Comparison of ENCODE assay signal across 8 cellular contexts in the genomic region with DNA sequence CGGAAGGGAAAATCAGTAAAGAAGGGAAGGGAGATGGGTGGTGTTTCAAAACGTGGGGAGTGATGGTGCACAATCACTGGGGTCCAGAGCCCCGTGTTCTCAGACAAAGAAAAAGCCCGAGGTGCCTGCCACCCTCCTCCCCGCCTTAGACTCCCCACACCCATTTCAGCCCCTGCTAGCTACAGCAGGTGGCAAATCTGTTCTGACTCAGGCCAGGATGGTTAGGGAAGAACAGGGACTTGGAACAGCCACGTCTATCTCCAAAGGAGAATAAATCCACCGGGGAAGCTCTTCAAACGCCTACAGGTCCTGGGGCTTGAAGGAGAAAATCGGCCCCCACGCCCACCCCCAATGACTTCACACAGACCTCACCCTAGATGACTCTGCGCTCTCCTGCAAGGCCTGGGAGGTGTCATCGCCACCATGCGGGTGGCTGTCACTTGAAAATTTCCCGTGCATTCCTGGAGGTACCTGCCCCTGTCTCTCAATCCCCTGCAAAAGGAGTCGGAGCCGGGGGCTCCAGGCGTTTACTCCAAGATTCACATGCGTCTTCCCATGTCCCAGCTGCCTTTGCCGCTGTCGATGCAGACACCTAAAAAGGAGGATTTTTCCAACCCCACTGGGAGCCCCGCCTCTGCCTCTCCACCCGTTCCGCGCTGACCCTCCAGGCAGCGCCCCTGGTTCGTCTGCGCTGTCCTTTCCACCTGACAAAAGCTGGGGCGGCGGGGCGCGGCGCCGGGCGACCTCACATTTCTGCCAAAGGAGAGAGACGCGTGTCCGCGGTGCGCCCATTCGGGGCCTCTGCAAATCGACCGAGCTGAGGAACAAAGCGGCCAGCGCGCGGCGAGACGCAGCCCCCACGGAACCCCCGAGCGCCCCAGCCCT. TPM values are rescaled to one million over a fixed set of nuclear protein-coding genes. Genes with fewer than 3 reads are reported as not detected.
DNase-seq lines count a peak whose midpoint lies in the region; ATAC-seq and TF ChIP-seq lines count a peak whose summit lies in the region.

No MANE protein-coding gene starts in this region.

- POLR2A ChIA-PET in GM10248 (lab: Yijun Ruan, JAX) = no interaction called here

- H3K9ac ChIP-seq in rectal smooth muscle tissue (ENCODE audit: low read length) = no peak overlapping the region

- 3 to 9% (median 4%) methylated on average over 28 to 51 of the region's 51 CpGs for WGBS in heart left ventricle, 4 donors

- intact Hi-C loops in heart left ventricle (cut with DNase I) = loop anchor here in 1 of 10 donors (2.0 kb wide), 1 partner anchor 38 kb away; no protein-coding TSS in a partner anchor

- peaks cover 0 to 38% (median 10%) of the 10 kb centered on the region in 12 donors for H3K4me1 ChIP-seq in heart left ventricle
- peaks cover 3% of the 10 kb centered on the region for H3K4me1 ChIP-seq in rectal smooth muscle tissue (ENCODE audit: control insufficient read depth, insufficient read depth, low read length)

- no peak for TF ChIP-seq POLR2A in heart left ventricle (IDR thresholded peaks at IDR 0.05)

- H3K4me3 ChIP-seq in WERI-Rb-1 (ENCODE audit: low read depth, low read length) (peak overlapping the region; percentile 76), heart left ventricle (peak overlapping the region; percentile 42 to 86 (median 61)), rectal smooth muscle tissue (ENCODE audit: low read length) (peak overlapping the region; percentile 64)

- H3K27me3 ChIP-seq in WERI-Rb-1 (ENCODE audit: insufficient read depth, low read depth, severe bottlenecking) = no peaks in the 10 kb centered on the region
- H3K27me3 ChIP-seq in heart left ventricle = peaks cover 0 to 47% (median 6%) of the 10 kb centered on the region in 9 donors
- no peaks in the 10 kb centered on the region for H3K27me3 ChIP-seq in rectal smooth muscle tissue (ENCODE audit: control insufficient read depth, insufficient read depth, low read length)

- TF ChIP-seq CTCF in WERI-Rb-1 (IDR thresholded peaks at IDR 0.05; ENCODE audit: low read depth, low read length) = 0 out of 2 replicates have a peak, but pooled peaks have one; percentile 8
- TF ChIP-seq CTCF in heart left ventricle (IDR thresholded peaks at IDR 0.05) = no peak
- TF ChIP-seq CTCF in GM10248 (IDR thresholded peaks at IDR 0.05; ENCODE audit: control extremely low read depth, extremely low read depth, low read depth, missing control alignments) = no peak

- H3K36me3 ChIP-seq in WERI-Rb-1 (no peaks in the 10 kb centered on the region), heart left ventricle (no peaks in the 10 kb centered on the region), rectal smooth muscle tissue (ENCODE audit: control insufficient read depth, insufficient read depth, low read length) (no peaks in the 10 kb centered on the region)

- CTCF ChIA-PET in GM10248 (lab: Yijun Ruan, JAX) = interaction anchor here (1.1 to 1.3 kb wide), 2 partner anchors 23 to 51 kb away, joined by 3 read pairs; no protein-coding TSS in a partner anchor

- DNase-seq in DMS53 (lab: John Stamatoyannopoulos, UW) (peak; percentile 68), DMS53 treated with DMSO at 0.1 percent for 48 hours (lab: John Stamatoyannopoulos, UW; ENCODE audit: unreplicated experiment) (no peak), WERI-Rb-1 (peak; percentile 23), heart left ventricle (peak in 3 of 5 donors; percentile 35 to 62 (median 35)), HuH-7 (ENCODE audit: low spot score) (no peak), GM10248 (ENCODE audit: extremely low spot score) (no peak), AG08395 (ENCODE audit: low spot score) (no peak)

- peak in 3 of 4 donors; percentile 33 to 36 (median 35) for ATAC-seq in heart left ventricle

- H3K9me3 ChIP-seq in WERI-Rb-1 (ENCODE audit: severe bottlenecking) (peaks cover 1% of the 10 kb centered on the region), heart left ventricle (peaks cover 0 to 10% (median 0%) of the 10 kb centered on the region in 12 donors)

- H3K27ac ChIP-seq in WERI-Rb-1 (peak overlapping the region; percentile 36; the same call in 1 of the 2 replicates), heart left ventricle (peak overlapping the region; percentile 58 to 90 (median 78)), rectal smooth muscle tissue (ENCODE audit: low read depth, low read length) (peak overlapping the region; percentile 79)

RNA-seq across cellular contexts. Expression of a gene that starts 0.8 kb away (rescaled TPM):
- 10 to 100 TPM; 16.0 to 43.4 (median 27.6) TPM for total RNA-seq in heart left ventricle
- 10 to 100 TPM; 13.6 to 36.1 TPM for polyA plus RNA-seq in heart left ventricle

Comparison
In these comparisons a context has a peak if more than half of its experiments do, and no peak if none do; other contexts are left out.
1. DNase-seq: peak in DMS53 (single experiment), WERI-Rb-1 (single experiment) and heart left ventricle (3 of 5); none in DMS53 treated with DMSO at 0.1 percent for 48 hours (single experiment), HuH-7 (single experiment), GM10248 (single experiment) and AG08395 (single experiment).
2. Peak in every context shown above with its lines, with median percentiles within 50 percentile points of each other: H3K27ac ChIP-seq and H3K4me3 ChIP-seq.